8 cellular contexts compared by ENCODE assay signal in the genomic region with DNA sequence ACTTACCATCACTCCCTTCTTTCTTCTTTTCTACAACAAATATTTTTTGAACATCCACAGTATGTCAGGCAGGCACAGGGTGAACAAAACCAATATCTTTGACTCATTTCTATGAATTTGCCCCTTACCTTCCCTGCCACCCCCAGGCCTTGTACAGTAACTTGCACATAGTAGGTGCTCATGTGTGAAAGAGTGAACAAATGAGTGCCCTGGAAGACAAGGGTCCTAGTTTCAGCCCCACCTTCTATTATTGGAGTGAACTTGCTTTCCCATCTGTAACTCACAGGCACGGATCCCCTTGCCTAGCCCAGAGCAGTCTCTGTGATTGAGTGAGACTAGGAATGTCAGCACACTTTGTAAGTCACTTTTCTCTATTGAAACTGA. TPM values are rescaled to one million over a fixed set of nuclear protein-coding genes. Genes with fewer than 3 reads are reported as not detected.
DNase-seq lines count a peak whose midpoint lies in the region; ATAC-seq and TF ChIP-seq lines count a peak whose summit lies in the region.
"Had no signal": no experiment of that assay in that cellular context is flagged by ENCODE, and none has a peak within 500 bp of the region (broad histone marks: within the 10 kb centered on the region; RNA-seq: fewer than 3 reads in every experiment).

No MANE protein-coding gene starts in this region.

- no peak overlapping the region for H3K4me3 Mint-ChIP-seq in chondrocyte (ENCODE audit: unreplicated experiment)
- H3K4me3 Mint-ChIP-seq: HFFc6; stimulated activated naive CD8-positive, alpha-beta T cell treated with anti-CD3 and anti-CD28 coated beads, Interleukin-15, amount 100 ng/mL, for 72 hours had no signal

- no peaks in the 10 kb centered on the region for H3K27me3 Mint-ChIP-seq in chondrocyte (ENCODE audit: low read depth)
- H3K27me3 Mint-ChIP-seq: stimulated activated naive CD8-positive, alpha-beta T cell treated with anti-CD3 and anti-CD28 coated beads, Interleukin-15, amount 100 ng/mL, for 72 hours had no signal

- ATAC-seq in GM18511 (IDR thresholded peaks at IDR 0.05; ENCODE audit: unreplicated experiment) (peak; percentile 17), HG02759 (IDR thresholded peaks at IDR 0.05; ENCODE audit: unreplicated experiment) (peak; percentile 4), GM21390 (IDR thresholded peaks at IDR 0.05; ENCODE audit: unreplicated experiment) (no peak)

- H3K9me3 Mint-ChIP-seq in chondrocyte (ENCODE audit: low read depth) = no peaks in the 10 kb centered on the region
- H3K9me3 Mint-ChIP-seq: HFFc6; stimulated activated naive CD8-positive, alpha-beta T cell treated with anti-CD3 and anti-CD28 coated beads, Interleukin-15, amount 100 ng/mL, for 72 hours had no signal

- H3K36me3 Mint-ChIP-seq in chondrocyte (ENCODE audit: low read depth) = peaks cover 14% of the 10 kb centered on the region

- peak overlapping the region; percentile 45 for H3K27ac Mint-ChIP-seq in chondrocyte (ENCODE audit: unreplicated experiment)
- H3K27ac Mint-ChIP-seq: HFFc6 had no signal

- peaks cover 6% of the 10 kb centered on the region for H3K4me1 Mint-ChIP-seq in chondrocyte (ENCODE audit: low read depth)

- in situ Hi-C loops in GM13976 (cut with MboI; ENCODE audit: low sequenced_read_pairs, unreplicated experiment) = no loop called here

- DNase-seq in chondrocyte (ENCODE audit: low spot score) (no peak), GM13976 (ENCODE audit: low spot score) (no peak), A172 (ENCODE audit: low spot score) (no peak)
- DNase-seq: HFFc6 had no signal

- TF ChIP-seq CTCF in chondrocyte (IDR thresholded peaks at IDR 0.05) = no peak
- no peak for TF ChIP-seq CTCF in GM13976 (IDR thresholded peaks at IDR 0.05; ENCODE audit: borderline replicate concordance, control extremely low read depth, extremely low read depth, insufficient read depth, missing control alignments)

RNA-seq across cellular contexts. Expression of a gene that starts 12.8 kb away (rescaled TPM):
- 20.2 to 27.8 TPM (median 25.5 TPM) in 3 replicates for total RNA-seq in chondrocyte
- total RNA-seq in A172 (2014; rRNA removed; shearing (Covaris generic)) = 15.0 and 32.4 TPM in 2 replicates

RNA-seq across cellular contexts. Expression of a gene that starts 23.6 kb away (rescaled TPM):
- total RNA-seq in chondrocyte = not detected in 3 replicates
- total RNA-seq in A172 (2014; rRNA removed; shearing (Covaris generic)) = 20.6 and 30.1 TPM in 2 replicates

RNA-seq across cellular contexts. Expression of a gene that starts 50.8 kb away (rescaled TPM):
- 19.8 to 22.0 TPM (median 21.7 TPM) in 3 replicates for total RNA-seq in chondrocyte
- total RNA-seq in A172 (2014; rRNA removed; shearing (Covaris generic)) = 6.0 and 6.8 TPM in 2 replicates

RNA-seq across cellular contexts. Expression of a gene that starts 51.6 kb away (rescaled TPM):
- 11.2 to 15.8 TPM (median 12.4 TPM) in 3 replicates for total RNA-seq in chondrocyte
- total RNA-seq in A172 (2014; rRNA removed; shearing (Covaris generic)) = 8.0 and 8.9 TPM in 2 replicates

Comparison
In these comparisons a context has a peak if more than half of its experiments do, and no peak if none do; other contexts are left out.
1. RNA of a gene that starts 23.6 kb away (total RNA-seq): 20.6 to 30.1 TPM in A172; not detected in chondrocyte; every median in the first group is over 10 times any median in the second.